In genomic region chr16:50213939-50214519, GRCh38 we compare ENCODE assay signal across 8 cellular contexts. TPM values are rescaled to one million over a fixed set of nuclear protein-coding genes. Genes with fewer than 3 reads are reported as not detected.
A peak's percentile ranks its signal among the peaks of the same experiment; 100 is the strongest.
DNase-seq lines count a peak whose midpoint lies in the region; ATAC-seq, FAIRE-seq and TF ChIP-seq lines count a peak whose summit lies in the region.

No MANE protein-coding gene starts in this region.

- no peak overlapping the region for H3K9ac ChIP-seq in liver (ENCODE audit: low read depth in 1 of 2, low read length in 2 of 2)

- H3K27ac ChIP-seq in brain microvascular endothelial cell (no peak overlapping the region), liver (ENCODE audit: low read depth in 1 of 2, low read length in 2 of 2) (no peak overlapping the region)

- no peaks in the 10 kb centered on the region for H3K27me3 ChIP-seq in brain microvascular endothelial cell (replicated peaks)
- H3K27me3 ChIP-seq in liver (ENCODE audit: control insufficient read depth in 4 of 4, insufficient read depth in 4 of 4, low read length in 3 of 4) = no peaks in the 10 kb centered on the region

- peak; percentile 79 to 86 for TF ChIP-seq RAD21 in liver (IDR thresholded peaks at IDR 0.05)

- in situ Hi-C loops in brain microvascular endothelial cell (cut with HindIII; ENCODE audit: low pct_ligation_motif_present, low sequenced_read_pairs) = no loop called here

- H3K9me3 ChIP-seq in liver (ENCODE audit: control insufficient read depth in 4 of 4, low read length in 3 of 4) = no peaks in the 10 kb centered on the region

- H3K4me3 ChIP-seq in brain microvascular endothelial cell (ENCODE audit: low read depth, low read length) (no peak overlapping the region), liver (ENCODE audit: low read depth in 1 of 3, low read length in 3 of 3) (no peak overlapping the region)

- H3K36me3 ChIP-seq in brain microvascular endothelial cell (replicated peaks) (peaks cover 7% of the 10 kb centered on the region), liver (ENCODE audit: control insufficient read depth in 4 of 4, insufficient read depth in 3 of 4, low read depth in 1 of 4, low read length in 3 of 4) (peaks cover 3 to 42% (median 33%) of the 10 kb centered on the region in 4 donors)

- 60% methylated on average over 4 of the region's 4 CpGs for WGBS in liver

- FAIRE-seq in G401.6 (lab: Jason Lieb, UNC) = peak; percentile 94

- peaks cover 2 to 16% (median 15%) of the 10 kb centered on the region in 4 donors for H3K4me1 ChIP-seq in liver (ENCODE audit: control insufficient read depth in 4 of 4, insufficient read depth in 4 of 4, low read length in 3 of 4)

- ATAC-seq in GM19397 (IDR thresholded peaks at IDR 0.05; ENCODE audit: unreplicated experiment) = no peak

- TF ChIP-seq CTCF in brain microvascular endothelial cell (IDR thresholded peaks at IDR 0.05; ENCODE audit: low read depth, low read length, missing control alignments) = peak; percentile 56
- peak; percentile 87 for TF ChIP-seq CTCF in liver (IDR thresholded peaks at IDR 0.05; ENCODE audit: low read depth, low read length, missing input control)

- DNase-seq in AG08395 (ENCODE audit: low spot score) (peak; percentile 46), NCI-H446 treated with DMSO at 0.1 percent for 48 hours (lab: John Stamatoyannopoulos, UW) (peak; percentile 1), brain microvascular endothelial cell (peak; percentile 37), COLO829 (ENCODE audit: low spot score) (no peak), middle frontal gyrus (ENCODE audit: extremely low spot score, low spot score) (no peak)

TF ChIP-seq in liver, 16 proteins besides CTCF, POLR2A, EP300 and RAD21:
- TF ChIP-seq TAF1 (conservative IDR thresholded peaks at IDR 0.05) (no peak), HNF4A (conservative IDR thresholded peaks at IDR 0.05) (peak in 1 of 2 donors; percentile 9), FOXA2 (IDR thresholded peaks at IDR 0.05) (no peak), ZBTB33 (IDR thresholded peaks at IDR 0.05) (no peak)
- TF ChIP-seq, protein P1, sequence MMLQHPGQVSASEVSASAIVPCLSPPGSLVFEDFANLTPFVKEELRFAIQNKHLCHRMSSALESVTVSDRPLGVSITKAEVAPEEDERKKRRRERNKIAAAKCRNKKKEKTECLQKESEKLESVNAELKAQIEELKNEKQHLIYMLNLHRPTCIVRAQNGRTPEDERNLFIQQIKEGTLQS (IDR thresholded peaks at IDR 0.05) = peak; percentile 18

RNA-seq across cellular contexts. Expression of gene ADCY7, which starts 52.3 kb away (rescaled TPM):
- total RNA-seq in liver = 10 to 100 TPM; 11.5 to 43.9 TPM
- polyA plus RNA-seq in liver = 1 to 10 TPM; 1.8 to 3.4 TPM

Comparison
In these comparisons a context has a peak if more than half of its experiments do, and no peak if none do; other contexts are left out.
1. DNase-seq: peak in AG08395 (single experiment), NCI-H446 treated with DMSO at 0.1 percent for 48 hours (single experiment) and brain microvascular endothelial cell (single experiment); none in COLO829 (single experiment) and middle frontal gyrus (single experiment).